ENCODE assay signal across 16 cellular contexts in the genomic region with DNA sequence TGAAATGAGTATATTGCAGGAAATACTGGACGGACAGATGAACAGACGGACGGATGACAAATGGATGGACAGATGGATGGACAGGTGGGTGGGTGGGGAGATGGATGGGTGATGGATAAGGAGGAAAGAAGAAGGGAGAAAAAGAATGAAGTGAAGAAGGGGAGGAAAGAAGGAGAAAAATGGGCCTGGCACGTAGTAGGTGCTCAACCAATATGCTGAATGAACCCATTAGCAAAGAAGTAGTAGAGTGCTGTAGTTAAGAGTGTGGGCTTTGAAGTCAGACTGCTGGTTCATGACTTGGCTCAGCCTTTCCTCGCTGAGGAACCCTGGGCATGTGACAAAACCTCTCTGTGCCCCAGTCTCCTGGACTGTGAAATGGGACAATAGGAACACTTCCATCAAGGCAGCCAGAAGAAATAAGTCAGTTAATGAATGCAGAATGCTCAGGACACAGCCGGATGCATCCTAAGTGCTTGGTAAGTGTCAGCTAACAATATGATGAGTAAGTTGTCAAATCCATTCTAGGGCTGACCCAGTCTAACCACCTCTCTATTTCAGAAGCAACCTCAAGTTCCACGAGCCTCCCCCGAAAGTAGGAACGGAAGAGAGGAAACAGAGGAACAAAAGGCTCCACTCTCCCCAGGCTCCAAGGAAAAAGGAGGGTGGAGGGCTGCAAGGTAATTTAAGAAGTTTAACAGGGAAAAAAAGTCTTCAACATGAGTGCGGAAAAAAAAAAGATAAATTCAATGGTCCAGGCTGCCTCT. TPM values are rescaled to one million over a fixed set of nuclear protein-coding genes. Genes with fewer than 3 reads are reported as not detected.
DNase-seq lines count a peak whose midpoint lies in the region; ATAC-seq, FAIRE-seq and TF ChIP-seq lines count a peak whose summit lies in the region.
"Had no signal": no experiment of that assay in that cellular context is flagged by ENCODE, and none has a peak within 500 bp of the region (broad histone marks: within the 10 kb centered on the region; RNA-seq: fewer than 3 reads in every experiment).

No MANE protein-coding gene starts in this region.

- POLR2A ChIA-PET in CD4-positive, alpha-beta memory T cell (lab: Charles Lee; ENCODE audit: partially characterized antibody): interaction anchor here (0.7 to 2.0 kb wide), 5 partner anchors 12 to 115 kb away, joined by 3 to 7 read pairs (median 3); a partner anchor contains a TSS

- H3K27ac ChIP-seq in CD4-positive, alpha-beta memory T cell (ENCODE audit: low read depth, low read length): peak overlapping the region; percentile 24
- H3K27ac ChIP-seq: thoracic aorta had no signal

- no peak overlapping the region for H3K4me3 ChIP-seq in CD4-positive, alpha-beta memory T cell (ENCODE audit: low read length in 2 of 2)
- H3K4me3 ChIP-seq: heart left ventricle, thoracic aorta had no signal

- peaks cover 82% of the 10 kb centered on the region for H3K4me1 ChIP-seq in CD4-positive, alpha-beta memory T cell (ENCODE audit: insufficient read depth, low read length)

- TF ChIP-seq CTCF in natural killer cell (IDR thresholded peaks at IDR 0.05): no peak

- peaks cover 19 to 81% (median 66%) of the 10 kb centered on the region in 4 donors for H3K4me1 Mint-ChIP-seq in CD4-positive, alpha-beta memory T cell
- H3K4me1 Mint-ChIP-seq in activated naive CD8-positive, alpha-beta T cell treated with anti-CD3 and anti-CD28 coated beads for 36 hours: peaks cover 68% of the 10 kb centered on the region
- H3K4me1 Mint-ChIP-seq in natural killer cell: peaks cover 0 to 99% of the 10 kb centered on the region in 2 donors

- H3K36me3 Mint-ChIP-seq in CD4-positive, alpha-beta memory T cell: peaks cover 8 to 37% of the 10 kb centered on the region in 2 donors
- H3K36me3 Mint-ChIP-seq in activated naive CD8-positive, alpha-beta T cell treated with anti-CD3 and anti-CD28 coated beads for 36 hours: peaks cover 43% of the 10 kb centered on the region
- H3K36me3 Mint-ChIP-seq in natural killer cell: no peaks in the 10 kb centered on the region

- ATAC-seq in natural killer cell (no peak), HG02642 (IDR thresholded peaks at IDR 0.05; ENCODE audit: poor library complexity, unreplicated experiment) (no peak)
- ATAC-seq: left colon had no signal

- DNase-seq in CD4-positive, alpha-beta memory T cell: no peak
- DNase-seq in GM19239 (ENCODE audit: insufficient read length, low spot score) (no peak), natural killer cell (no peak), NCI-H1092 treated with DMSO at 0.1 percent for 48 hours (lab: John Stamatoyannopoulos, UW) (no peak), COR-L47 (lab: John Stamatoyannopoulos, UW) (no peak)
- no peak for DNase-seq in activated naive CD8-positive, alpha-beta T cell treated with anti-CD3 and anti-CD28 coated beads for 36 hours
- DNase-seq: activated CD4-positive, alpha-beta T cell treated with anti-CD3 and anti-CD28 coated beads, Interleukin-2, amount 50 U/mL, for 1 hour; activated naive CD4-positive, alpha-beta T cell; heart left ventricle; left colon; NCI-H226; nucleus accumbens had no signal

- no peaks in the 10 kb centered on the region for H3K36me3 ChIP-seq in CD4-positive, alpha-beta memory T cell (ENCODE audit: insufficient read depth, low read length)
- H3K36me3 ChIP-seq: thoracic aorta had no signal

- FAIRE-seq in GM19239 (lab: Jason Lieb, UNC): peak; percentile 70
- FAIRE-seq: D721Med had no signal

- H3K27ac Mint-ChIP-seq in CD4-positive, alpha-beta memory T cell: peak overlapping the region; percentile 71 to 91 (median 82)
- H3K27ac Mint-ChIP-seq in activated naive CD8-positive, alpha-beta T cell treated with anti-CD3 and anti-CD28 coated beads for 36 hours: peak overlapping the region; percentile 55
- H3K27ac Mint-ChIP-seq in natural killer cell: no peak overlapping the region
- H3K27ac Mint-ChIP-seq: T-helper 1 cell treated with Interleukin-12 subunit alpha and Interleukin-12 subunit beta and Interleukin-4 antibody, amounts not matched to agents 30 μg/mL and 1 μg/mL, for 36 hours had no signal

- H3K4me3 Mint-ChIP-seq in CD4-positive, alpha-beta memory T cell: peak overlapping the region in 7 of 8 donors; percentile 42 to 68 (median 57)
- H3K4me3 Mint-ChIP-seq in activated naive CD8-positive, alpha-beta T cell treated with anti-CD3 and anti-CD28 coated beads for 36 hours: no peak overlapping the region
- peak overlapping the region; percentile 67 for H3K4me3 Mint-ChIP-seq in natural killer cell
- H3K4me3 Mint-ChIP-seq: T-helper 1 cell treated with Interleukin-12 subunit alpha and Interleukin-12 subunit beta and Interleukin-4 antibody, amounts not matched to agents 30 μg/mL and 1 μg/mL, for 36 hours had no signal

- H3K27me3 ChIP-seq in CD4-positive, alpha-beta memory T cell (ENCODE audit: insufficient read depth, low read length): no peaks in the 10 kb centered on the region
- H3K27me3 ChIP-seq: heart left ventricle had no signal

- H3K9me3 ChIP-seq in CD4-positive, alpha-beta memory T cell (ENCODE audit: control insufficient read depth in 1 of 2, low read length in 2 of 2): no peaks in the 10 kb centered on the region
- H3K9me3 ChIP-seq: heart left ventricle, thoracic aorta had no signal

- CTCF ChIA-PET in CD4-positive, alpha-beta memory T cell (lab: Charles Lee; ENCODE audit: partially characterized antibody): interaction anchor here (1.0 to 2.0 kb wide), 2 partner anchors 18 to 87 kb away, joined by 3 to 4 read pairs; no protein-coding TSS in a partner anchor

- no peaks in the 10 kb centered on the region for H3K27me3 Mint-ChIP-seq in CD4-positive, alpha-beta memory T cell
- no peaks in the 10 kb centered on the region for H3K27me3 Mint-ChIP-seq in activated naive CD8-positive, alpha-beta T cell treated with anti-CD3 and anti-CD28 coated beads for 36 hours
- H3K27me3 Mint-ChIP-seq in natural killer cell (ENCODE audit: low read depth in 2 of 2): no peaks in the 10 kb centered on the region

- intact Hi-C loops in CD4-positive, alpha-beta memory T cell (cut with micrococcal nuclease): no loop called here
- intact Hi-C loops in natural killer cell (cut with micrococcal nuclease): loop anchor here (2.0 to 5.0 kb wide), 3 partner anchors 15 to 133 kb away; no protein-coding TSS in a partner anchor

- H3K9me3 Mint-ChIP-seq in CD4-positive, alpha-beta memory T cell: no peaks in the 10 kb centered on the region
- peaks cover 3% of the 10 kb centered on the region for H3K9me3 Mint-ChIP-seq in activated naive CD8-positive, alpha-beta T cell treated with anti-CD3 and anti-CD28 coated beads for 36 hours
- no peaks in the 10 kb centered on the region for H3K9me3 Mint-ChIP-seq in natural killer cell
- H3K9me3 Mint-ChIP-seq: T-helper 1 cell treated with Interleukin-12 subunit alpha and Interleukin-12 subunit beta and Interleukin-4 antibody, amounts not matched to agents 30 μg/mL and 1 μg/mL, for 36 hours had no signal

RNA-seq across cellular contexts. Expression of a gene that starts 37.8 kb away (rescaled TPM):
- 100 to 1,000 TPM; 164 to 165 TPM for total RNA-seq in CD4-positive, alpha-beta memory T cell
- 10 to 100 TPM; 10.6 to 79.6 TPM for polyA plus RNA-seq in CD4-positive, alpha-beta memory T cell
- 10 to 100 TPM; 76.8 to 77.1 TPM for total RNA-seq in activated naive CD8-positive, alpha-beta T cell treated with anti-CD3 and anti-CD28 coated beads for 36 hours
- 100 to 1,000 TPM; 382 to 392 (median 389) TPM for total RNA-seq in natural killer cell

Comparison
In these comparisons a context has a peak if more than half of its experiments do, and no peak if none do; other contexts are left out.
1. H3K27ac Mint-ChIP-seq: peak in CD4-positive, alpha-beta memory T cell (7 of 7) and activated naive CD8-positive, alpha-beta T cell treated with anti-CD3 and anti-CD28 coated beads for 36 hours (single experiment); none in natural killer cell (0 of 2).